ENCODE assay signal across 19 cellular contexts in genomic region chr16:49213594-49213993, GRCh38.
"Had no signal": no experiment of that assay in that cellular context is flagged by ENCODE, and none has a peak within 500 bp of the region (broad histone marks: within the 10 kb centered on the region; RNA-seq: fewer than 3 reads in every experiment).

No MANE protein-coding gene starts in this region.

- H3K27ac ChIP-seq: epithelial cell of prostate, neutrophil, upper lobe of right lung had no signal

- H3K36me3 ChIP-seq: neutrophil, upper lobe of right lung had no signal

- H3K4me3 ChIP-seq: upper lobe of right lung had no signal

- H3K27me3 ChIP-seq: neutrophil had no signal

- H3K4me1 ChIP-seq: upper lobe of right lung had no signal

- H3K9me3 ChIP-seq: neutrophil, upper lobe of right lung had no signal

- DNase-seq: activated B cell treated with CpG ODN at 0.5 μM for 24 hours; activated CD4-positive, alpha-beta T cell treated with anti-CD3 and anti-CD28 coated beads for 4 hours; activated CD8-positive, alpha-beta T cell treated with anti-CD3 and anti-CD28 coated beads for 36 hours; activated naive CD4-positive, alpha-beta T cell treated with anti-CD3 and anti-CD28 coated beads, Interleukin-2, amount 10 ng/mL, durations not matched to agents 7 days and 5 days; activated naive CD8-positive, alpha-beta T cell treated with anti-CD3 and anti-CD28 coated beads, Interleukin-2, amount 50 U/mL, for 24 hours; activated T-cell treated with anti-CD3 and anti-CD28 coated beads, Interleukin-2, amount 50 U/mL, for 24 hours; anterior cingulate cortex; caudate nucleus; foreskin fibroblast; left cardiac atrium; natural killer cell; posterior cingulate gyrus; retina; stimulated activated CD4-positive, alpha-beta T cell treated with anti-CD3 and anti-CD28 coated beads, Interleukin-1b, Interleukin-23, amount 100 ng/mL, for 48 hours; stimulated activated CD8-positive, alpha-beta memory T cell treated with anti-CD3 and anti-CD28 coated beads, Interleukin-4, amount 100 ng/mL, for 48 hours; stimulated activated naive CD4-positive, alpha-beta T cell; upper lobe of right lung had no signal
